34 cellular contexts compared by ENCODE assay signal in the genomic region with DNA sequence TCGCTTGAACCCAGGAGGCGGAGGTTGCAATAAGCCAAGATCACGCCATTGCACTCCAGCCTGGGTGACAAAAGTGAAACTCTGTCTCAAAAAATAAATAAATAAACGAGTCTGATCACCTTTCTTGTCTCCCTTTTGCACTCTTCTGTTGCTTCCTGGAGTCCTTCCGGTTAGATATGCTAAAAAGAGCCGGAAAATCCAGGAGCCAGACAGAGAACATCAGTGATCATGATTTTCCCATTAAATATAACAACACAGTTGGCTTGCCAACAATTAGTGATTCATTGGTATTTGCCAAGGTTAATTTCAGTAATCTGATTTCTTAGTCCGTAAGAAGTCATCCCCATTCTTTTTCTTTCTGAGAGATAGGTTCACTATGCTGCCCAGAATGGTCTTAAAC. TPM values are rescaled to one million over a fixed set of nuclear protein-coding genes. Genes with fewer than 3 reads are reported as not detected.
"Had no signal": no experiment of that assay in that cellular context is flagged by ENCODE, and none has a peak within 500 bp of the region (broad histone marks: within the 10 kb centered on the region; RNA-seq: fewer than 3 reads in every experiment).

No MANE protein-coding gene starts in this region.

- H3K27ac ChIP-seq: adrenal gland, body of pancreas, dorsolateral prefrontal cortex, esophagus muscularis mucosa, foreskin keratinocyte, gastrocnemius medialis, heart right ventricle, hepatocyte had no signal

- H3K27me3 ChIP-seq: adrenal gland, body of pancreas, dorsolateral prefrontal cortex, esophagus muscularis mucosa, foreskin keratinocyte, gastrocnemius medialis, heart right ventricle, hepatocyte had no signal

- H3K9me3 ChIP-seq: adrenal gland, body of pancreas, esophagus muscularis mucosa, gastrocnemius medialis, heart right ventricle had no signal

- H3K27ac Mint-ChIP-seq: activated CD8-positive, alpha-beta T cell treated with anti-CD3 and anti-CD28 coated beads for 36 hours; activated naive CD8-positive, alpha-beta T cell treated with anti-CD3 and anti-CD28 coated beads for 36 hours; activated T-helper 17 cell treated with anti-CD3 and anti-CD28 coated beads, Interleukin-2, amount 50 U/mL, for 72 hours; endodermal cell; T-helper 1 cell treated with Interleukin-12 subunit alpha and Interleukin-12 subunit beta and Interleukin-4 antibody, amounts not matched to agents 30 μg/mL and 1 μg/mL, for 36 hours had no signal

- H2AFZ ChIP-seq: hepatocyte had no signal

- H3K4me3 Mint-ChIP-seq: activated CD8-positive, alpha-beta T cell treated with anti-CD3 and anti-CD28 coated beads for 36 hours; activated naive CD4-positive, alpha-beta T cell treated with anti-CD3 and anti-CD28 coated beads for 36 hours; activated naive CD4-positive, alpha-beta T cell treated with anti-CD3 and anti-CD28 coated beads, Interleukin-2, amount 50 U/mL, for 24 hours; activated naive CD8-positive, alpha-beta T cell treated with anti-CD3 and anti-CD28 coated beads for 36 hours; activated naive CD8-positive, alpha-beta T cell treated with anti-CD3 and anti-CD28 coated beads, Interleukin-2, amount 50 U/mL, for 24 hours; activated T-cell treated with anti-CD3 and anti-CD28 coated beads, Interleukin-2, amount 50 U/mL, for 4 hours; activated T-helper 17 cell treated with anti-CD3 and anti-CD28 coated beads, Interleukin-2, amount 50 U/mL, for 72 hours; endodermal cell; T-helper 1 cell treated with Interleukin-12 subunit alpha and Interleukin-12 subunit beta and Interleukin-4 antibody, amounts not matched to agents 30 μg/mL and 1 μg/mL, for 36 hours; T-helper 2 cell treated with Interferon-gamma antibody and Interleukin-4, amounts not matched to agents 5 μg/mL and 100 μg/mL, for 36 hours had no signal

- ATAC-seq: activated CD8-positive, alpha-beta T cell treated with anti-CD3 and anti-CD28 coated beads for 36 hours; activated naive CD8-positive, alpha-beta T cell treated with anti-CD3 and anti-CD28 coated beads, Interleukin-2, amount 50 U/mL, for 24 hours; activated T-cell treated with anti-CD3 and anti-CD28 coated beads, Interleukin-2, amount 50 U/mL, for 4 hours; activated T-helper 17 cell treated with anti-CD3 and anti-CD28 coated beads, Interleukin-2, amount 50 U/mL, for 72 hours; body of pancreas; foreskin keratinocyte; gastrocnemius medialis; heart right ventricle had no signal

- H3K9me3 Mint-ChIP-seq: activated CD8-positive, alpha-beta T cell treated with anti-CD3 and anti-CD28 coated beads for 36 hours; activated naive CD4-positive, alpha-beta T cell treated with anti-CD3 and anti-CD28 coated beads for 36 hours; activated naive CD4-positive, alpha-beta T cell treated with anti-CD3 and anti-CD28 coated beads, Interleukin-2, amount 50 U/mL, for 24 hours; activated naive CD8-positive, alpha-beta T cell treated with anti-CD3 and anti-CD28 coated beads for 36 hours; activated naive CD8-positive, alpha-beta T cell treated with anti-CD3 and anti-CD28 coated beads, Interleukin-2, amount 50 U/mL, for 24 hours; activated T-cell treated with anti-CD3 and anti-CD28 coated beads, Interleukin-2, amount 50 U/mL, for 4 hours; activated T-helper 17 cell treated with anti-CD3 and anti-CD28 coated beads, Interleukin-2, amount 50 U/mL, for 72 hours; endodermal cell; T-helper 1 cell treated with Interleukin-12 subunit alpha and Interleukin-12 subunit beta and Interleukin-4 antibody, amounts not matched to agents 30 μg/mL and 1 μg/mL, for 36 hours; T-helper 2 cell treated with Interferon-gamma antibody and Interleukin-4, amounts not matched to agents 5 μg/mL and 100 μg/mL, for 36 hours had no signal

- H3K4me3 ChIP-seq: adrenal gland, body of pancreas, dorsolateral prefrontal cortex, esophagus muscularis mucosa, gastrocnemius medialis, heart right ventricle, hepatocyte had no signal

- DNase-seq: activated CD4-positive, alpha-beta T cell treated with anti-CD3 and anti-CD28 coated beads for 48 hours; activated CD4-positive, alpha-beta T cell treated with anti-CD3 and anti-CD28 coated beads, Interleukin-2, amount 50 U/mL, for 1 hour; activated CD4-positive, alpha-beta T cell treated with anti-CD3 and anti-CD28 coated beads, Interleukin-2, amount 50 U/mL, for 48 hours; activated CD4-positive, CD25-positive, alpha-beta regulatory T cell; activated CD4-positive, CD25-positive, alpha-beta regulatory T cell treated with anti-CD3 and anti-CD28 coated beads, Interleukin-2, amount 50 U/mL, for 72 hours; activated CD8-positive, alpha-beta memory T cell treated with anti-CD3 and anti-CD28 coated beads for 24 hours; activated CD8-positive, alpha-beta T cell treated with anti-CD3 and anti-CD28 coated beads for 36 hours; activated effector memory CD4-positive, alpha-beta T cell treated with Interleukin-2 at 50 U/mL for 16 hours; activated naive CD4-positive, alpha-beta T cell treated with anti-CD3 and anti-CD28 coated beads for 36 hours; activated naive CD8-positive, alpha-beta T cell treated with anti-CD3 and anti-CD28 coated beads for 36 hours; activated naive CD8-positive, alpha-beta T cell treated with anti-CD3 and anti-CD28 coated beads, Interleukin-2, amount 50 U/mL, for 24 hours; activated T-cell treated with anti-CD3 and anti-CD28 coated beads, Interleukin-2, amount 50 U/mL, for 4 hours; amygdala; aorta; body of pancreas; caudate nucleus; cortex of kidney; dorsolateral prefrontal cortex; effector memory CD4-positive, alpha-beta T cell; endodermal cell; erythroblast; foreskin keratinocyte; gastrocnemius medialis; heart right ventricle; T1000 had no signal

- FAIRE-seq: colon had no signal

- H3K4me2 ChIP-seq: hepatocyte had no signal

- H3K27me3 Mint-ChIP-seq: activated CD8-positive, alpha-beta T cell treated with anti-CD3 and anti-CD28 coated beads for 36 hours; activated naive CD4-positive, alpha-beta T cell treated with anti-CD3 and anti-CD28 coated beads, Interleukin-2, amount 50 U/mL, for 24 hours; activated naive CD8-positive, alpha-beta T cell treated with anti-CD3 and anti-CD28 coated beads for 36 hours; activated naive CD8-positive, alpha-beta T cell treated with anti-CD3 and anti-CD28 coated beads, Interleukin-2, amount 50 U/mL, for 24 hours; activated T-helper 17 cell treated with anti-CD3 and anti-CD28 coated beads, Interleukin-2, amount 50 U/mL, for 72 hours had no signal

- H3K36me3 ChIP-seq: adrenal gland, esophagus muscularis mucosa, gastrocnemius medialis, heart right ventricle had no signal

RNA-seq across cellular contexts. Expression of a gene that starts 43.9 kb away (rescaled TPM):
- total RNA-seq: activated naive CD8-positive, alpha-beta T cell treated with anti-CD3 and anti-CD28 coated beads for 36 hours; adrenal gland; aorta; body of pancreas; chondrocyte; endodermal cell; esophagus muscularis mucosa; foreskin keratinocyte; gastrocnemius medialis; heart right ventricle; hepatocyte had no signal
- polyA plus RNA-seq: adrenal gland, aorta, foreskin keratinocyte, heart right ventricle, hepatocyte had no signal
